In the genomic region with DNA sequence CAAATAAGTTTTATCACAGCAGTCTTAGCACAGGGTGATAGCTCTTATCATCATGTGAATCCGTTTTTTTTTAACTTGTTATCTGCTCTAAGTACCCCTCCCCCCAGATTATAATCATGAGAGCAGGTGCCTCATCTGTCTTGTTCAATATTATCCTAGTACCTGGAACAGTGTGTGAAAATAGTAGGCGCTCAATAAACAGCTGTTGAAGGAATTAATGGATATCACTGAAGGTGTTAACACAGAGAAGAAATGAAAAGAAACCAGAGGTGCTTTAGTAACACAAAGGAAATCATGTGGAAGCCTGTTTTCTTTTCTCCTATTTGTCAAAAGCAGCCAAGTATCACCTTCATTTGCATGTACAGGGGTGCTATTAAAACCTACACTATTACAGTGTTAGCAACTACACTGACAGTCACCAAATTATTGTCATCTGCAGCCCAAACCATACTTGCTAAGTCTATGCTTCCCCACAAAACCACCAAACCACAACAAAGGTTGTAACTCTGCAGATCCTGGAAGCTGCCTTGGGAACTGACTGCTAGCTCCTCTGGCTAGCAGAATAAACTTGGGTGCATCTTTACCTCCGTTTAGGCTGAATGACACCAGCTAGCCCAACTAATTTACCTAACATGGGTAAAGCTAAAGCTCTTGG, we compare ENCODE assay signal across 9 cellular contexts. TPM values are rescaled to one million over a fixed set of nuclear protein-coding genes. Genes with fewer than 3 reads are reported as not detected.
DNase-seq lines count a peak whose midpoint lies in the region; FAIRE-seq and TF ChIP-seq lines count a peak whose summit lies in the region.
"Had no signal": no experiment of that assay in that cellular context is flagged by ENCODE, and none has a peak within 500 bp of the region (broad histone marks: within the 10 kb centered on the region; RNA-seq: fewer than 3 reads in every experiment).

No MANE protein-coding gene starts in this region.

- H3K4me3 Mint-ChIP-seq in T-helper 2 cell treated with Interferon-gamma antibody and Interleukin-4, amounts not matched to agents 5 μg/mL and 100 μg/mL, for 36 hours, result peak overlapping the region; percentile 65
- no peak overlapping the region for H3K4me3 Mint-ChIP-seq in dendritic cell treated with granulocyte-macrophage colony-stimulating factor and Interleukin-4, amounts not matched to agents 40 ng/mL and 50 ng/mL, for 4 days
- H3K4me3 Mint-ChIP-seq in type B pancreatic cell, result peak overlapping the region; percentile 58

- no peak for TF ChIP-seq POLR2A in spleen (IDR thresholded peaks at IDR 0.05)

- no peaks in the 10 kb centered on the region for H3K9me3 Mint-ChIP-seq in T-helper 2 cell treated with Interferon-gamma antibody and Interleukin-4, amounts not matched to agents 5 μg/mL and 100 μg/mL, for 36 hours
- no peaks in the 10 kb centered on the region for H3K9me3 Mint-ChIP-seq in dendritic cell treated with granulocyte-macrophage colony-stimulating factor and Interleukin-4, amounts not matched to agents 40 ng/mL and 50 ng/mL, for 4 days
- no peaks in the 10 kb centered on the region for H3K9me3 Mint-ChIP-seq in type B pancreatic cell

- H3K4me1 Mint-ChIP-seq in T-helper 2 cell treated with Interferon-gamma antibody and Interleukin-4, amounts not matched to agents 5 μg/mL and 100 μg/mL, for 36 hours (ENCODE audit: low read depth), result peaks cover 48% of the 10 kb centered on the region
- peaks cover 52% of the 10 kb centered on the region for H3K4me1 Mint-ChIP-seq in dendritic cell treated with granulocyte-macrophage colony-stimulating factor and Interleukin-4, amounts not matched to agents 40 ng/mL and 50 ng/mL, for 4 days (ENCODE audit: low read depth)
- H3K4me1 Mint-ChIP-seq in type B pancreatic cell (ENCODE audit: unreplicated experiment), result peaks cover 43% of the 10 kb centered on the region

- intact Hi-C loops in dendritic cell treated with granulocyte-macrophage colony-stimulating factor and Interleukin-4, amounts not matched to agents 40 ng/mL and 50 ng/mL, for 4 days (cut with micrococcal nuclease), result loop anchor here (5.0 to 10.0 kb wide), 2 partner anchors 281 to 477 kb away; a partner anchor contains a TSS
- intact Hi-C loops in spleen (cut with DNase I; ENCODE audit: low total_unique reads), result loop anchor here (5.0 kb wide), 1 partner anchor 53 kb away; a partner anchor contains a TSS

- H3K36me3 ChIP-seq in spleen, result peaks cover 0 to 26% (median 24%) of the 10 kb centered on the region in 6 donors

- H3K9me3 ChIP-seq in spleen, result no peaks in the 10 kb centered on the region

- FAIRE-seq in D721Med (lab: Jason Lieb, UNC), result no peak

- H3K27ac Mint-ChIP-seq in T-helper 2 cell treated with Interferon-gamma antibody and Interleukin-4, amounts not matched to agents 5 μg/mL and 100 μg/mL, for 36 hours, result peak overlapping the region; percentile 60
- H3K27ac Mint-ChIP-seq in dendritic cell treated with granulocyte-macrophage colony-stimulating factor and Interleukin-4, amounts not matched to agents 40 ng/mL and 50 ng/mL, for 4 days, result peak overlapping the region; percentile 23
- no peak overlapping the region for H3K27ac Mint-ChIP-seq in type B pancreatic cell

- DNase-seq in stimulated activated CD4-positive, alpha-beta T cell treated with anti-CD3 and anti-CD28 coated beads, Interleukin-12 subunit alpha, Interleukin-12 subunit beta, amount 100 ng/mL, for 24 hours (ENCODE audit: low read depth in 2 of 2), result peak; percentile 29 to 32
- no peak for DNase-seq in stimulated activated CD4-positive, alpha-beta T cell treated with anti-CD3 and anti-CD28 coated beads, Interleukin-4, amount 100 ng/mL, for 1 hour
- peak; percentile 67 for DNase-seq in T-helper 2 cell treated with Interferon-gamma antibody and Interleukin-4, amounts not matched to agents 5 μg/mL and 100 μg/mL, for 36 hours (ENCODE audit: low spot score)
- DNase-seq in type B pancreatic cell (ENCODE audit: extremely low spot score, unreplicated experiment) (no peak), D721Med (ENCODE audit: insufficient read length, low spot score) (no peak), spleen (no peak), NCI-H524 (lab: John Stamatoyannopoulos, UW) (no peak)

- H3K27me3 Mint-ChIP-seq in T-helper 2 cell treated with Interferon-gamma antibody and Interleukin-4, amounts not matched to agents 5 μg/mL and 100 μg/mL, for 36 hours (ENCODE audit: low read depth), result no peaks in the 10 kb centered on the region
- H3K27me3 Mint-ChIP-seq in dendritic cell treated with granulocyte-macrophage colony-stimulating factor and Interleukin-4, amounts not matched to agents 40 ng/mL and 50 ng/mL, for 4 days, result no peaks in the 10 kb centered on the region
- H3K27me3 Mint-ChIP-seq in type B pancreatic cell, result no peaks in the 10 kb centered on the region

- peak overlapping the region in 4 of 8 donors; percentile 10 to 56 (median 27) for H3K27ac ChIP-seq in spleen

- peaks cover 25% of the 10 kb centered on the region for H3K36me3 Mint-ChIP-seq in T-helper 2 cell treated with Interferon-gamma antibody and Interleukin-4, amounts not matched to agents 5 μg/mL and 100 μg/mL, for 36 hours (ENCODE audit: low read depth)
- peaks cover 43% of the 10 kb centered on the region for H3K36me3 Mint-ChIP-seq in dendritic cell treated with granulocyte-macrophage colony-stimulating factor and Interleukin-4, amounts not matched to agents 40 ng/mL and 50 ng/mL, for 4 days (ENCODE audit: low read depth)
- peaks cover 28% of the 10 kb centered on the region for H3K36me3 Mint-ChIP-seq in type B pancreatic cell

- H3K4me1 ChIP-seq in spleen, result peaks cover 36 to 80% (median 53%) of the 10 kb centered on the region in 6 donors

- H3K27me3 ChIP-seq in spleen (replicated peaks in 1 of 7), result no peaks in the 10 kb centered on the region

- 51 to 60% (median 58%) methylated on average over 3 of the region's 3 CpGs for WGBS in spleen, 5 donors

- H3K4me3 ChIP-seq in spleen, result peak overlapping the region in 1 of 8 donors; percentile 30
- H3K4me3 ChIP-seq: lung had no signal

- TF ChIP-seq CTCF in type B pancreatic cell (conservative IDR thresholded peaks at IDR 0.05) (no peak), D721Med (IDR thresholded peaks at IDR 0.05; ENCODE audit: insufficient read depth, missing control alignments) (no peak), spleen (IDR thresholded peaks at IDR 0.05 in 8 of 11, conservative IDR thresholded peaks at IDR 0.05 in 3 of 11) (no peak)

RNA-seq across cellular contexts. Expression of a gene that starts 2.9 kb away (rescaled TPM):
- 42.9 and 44.2 TPM in 2 replicates for total RNA-seq in type B pancreatic cell (ENCODE audit: low replicate concordance)
- 10 to 100 TPM; 31.5 to 65.6 (median 51.3) TPM for total RNA-seq in spleen
- polyA plus RNA-seq in spleen, result 10 to 100 TPM; 16.1 to 25.0 (median 23.2) TPM

RNA-seq across cellular contexts. Expression of a gene that starts 3.1 kb away (rescaled TPM):
- total RNA-seq in type B pancreatic cell (ENCODE audit: low replicate concordance), result 11.6 and 12.4 TPM in 2 replicates
- 10 to 100 TPM in 2 of 7 donors, 1 to 10 TPM in 5; 7.5 to 13.2 (median 9.4) TPM for total RNA-seq in spleen
- polyA plus RNA-seq in spleen, result 10 to 100 TPM in 2 of 3 donors, 1 to 10 TPM in 1; 9.8 to 15.8 (median 14.4) TPM

RNA-seq across cellular contexts. Expression of a gene that starts 50.7 kb away (rescaled TPM):
- 52.0 and 55.0 TPM in 2 replicates for total RNA-seq in type B pancreatic cell (ENCODE audit: low replicate concordance)
- 10 to 100 TPM; 40.5 to 64.2 (median 53.9) TPM for total RNA-seq in spleen
- 10 to 100 TPM; 18.7 to 22.8 (median 22.5) TPM for polyA plus RNA-seq in spleen

RNA-seq across cellular contexts. Expression of a gene that starts 50.8 kb away (rescaled TPM):
- total RNA-seq in type B pancreatic cell (ENCODE audit: low replicate concordance) (13.6 and 14.1 TPM in 2 replicates), spleen (10 to 100 TPM in 3 of 7 donors, 1 to 10 TPM in 4; 8.5 to 17.1 (median 9.5) TPM)
- 10 to 100 TPM in 2 of 3 donors, 1 to 10 TPM in 1; 8.4 to 14.1 (median 12.1) TPM for polyA plus RNA-seq in spleen

Comparison
In these comparisons a context has a peak if more than half of its experiments do, and no peak if none do; other contexts are left out.
1. DNase-seq: peak in stimulated activated CD4-positive, alpha-beta T cell treated with anti-CD3 and anti-CD28 coated beads, Interleukin-12 subunit alpha, Interleukin-12 subunit beta, amount 100 ng/mL, for 24 hours (2 of 2) and T-helper 2 cell treated with Interferon-gamma antibody and Interleukin-4, amounts not matched to agents 5 μg/mL and 100 μg/mL, for 36 hours (single experiment); none in stimulated activated CD4-positive, alpha-beta T cell treated with anti-CD3 and anti-CD28 coated beads, Interleukin-4, amount 100 ng/mL, for 1 hour (single experiment), type B pancreatic cell (single experiment), D721Med (single experiment), spleen (single experiment) and NCI-H524 (0 of 2).